Comparison of ENCODE assay signal across 16 cellular contexts in the genomic region with DNA sequence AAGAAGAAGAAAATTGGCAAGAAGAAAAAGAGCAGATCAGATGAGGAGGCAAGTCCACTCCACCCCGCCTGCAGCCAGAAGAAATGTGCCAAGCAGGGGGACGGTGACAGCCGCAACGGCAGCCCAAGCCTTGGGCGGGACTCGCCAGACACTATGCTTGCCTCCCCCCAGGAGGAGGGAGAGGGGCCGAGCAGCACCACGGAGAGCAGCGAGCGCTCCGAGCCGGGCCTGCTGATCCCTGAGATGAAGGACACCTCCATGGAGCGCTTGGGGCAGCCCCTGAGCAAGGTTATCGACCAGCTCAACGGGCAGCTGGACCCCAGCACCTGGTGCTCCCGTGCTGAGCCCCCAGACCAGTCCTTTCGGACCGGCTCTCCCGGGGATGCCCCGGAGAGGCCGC. TPM values are rescaled to one million over a fixed set of nuclear protein-coding genes. Genes with fewer than 3 reads are reported as not detected.
"Had no signal": no experiment of that assay in that cellular context is flagged by ENCODE, and none has a peak within 500 bp of the region (broad histone marks: within the 10 kb centered on the region; RNA-seq: fewer than 3 reads in every experiment).

No MANE protein-coding gene starts in this region.

- DNase-seq: activated CD4-positive, alpha-beta T cell treated with anti-CD3 and anti-CD28 coated beads for 1 hour; activated CD4-positive, alpha-beta T cell treated with anti-CD3 and anti-CD28 coated beads, Interleukin-2, amount 50 U/mL, for 48 hours; activated naive CD4-positive, alpha-beta T cell treated with anti-CD3 and anti-CD28 coated beads for 36 hours; central memory CD4-positive, alpha-beta T cell; colonic mucosa; esophagus squamous epithelium; immature natural killer cell; small intestine; stimulated activated CD4-positive, alpha-beta T cell treated with anti-CD3 and anti-CD28 coated beads, Interleukin-4, amount 100 ng/mL, for 24 hours; stimulated activated naive CD4-positive, alpha-beta T cell treated with Interleukin-2 at 50 U/mL for 16 hours; T-cell; T1000; transverse colon had no signal

- H3K27me3 ChIP-seq: colonic mucosa, esophagus squamous epithelium, transverse colon had no signal

- ATAC-seq: T-cell had no signal

- H3K9me3 ChIP-seq: colonic mucosa, esophagus squamous epithelium, transverse colon had no signal

- H3K9me3 Mint-ChIP-seq: activated naive CD4-positive, alpha-beta T cell treated with anti-CD3 and anti-CD28 coated beads for 36 hours; activated T-helper 2 cell treated with anti-CD3 and anti-CD28 coated beads, Interferon-gamma antibody, Interleukin-2, Interleukin-4, amounts not matched to agents 10 μg/mL and 5 μg/mL and 100 μg/mL, durations not matched to agents 14 hours and 24 hours and 36 hours; immature natural killer cell; T-cell had no signal

- H3K27ac ChIP-seq: colonic mucosa, esophagus squamous epithelium, transverse colon had no signal

- H3K27ac Mint-ChIP-seq: activated naive CD4-positive, alpha-beta T cell treated with anti-CD3 and anti-CD28 coated beads for 36 hours; activated T-helper 2 cell treated with anti-CD3 and anti-CD28 coated beads, Interferon-gamma antibody, Interleukin-2, Interleukin-4, amounts not matched to agents 10 μg/mL and 5 μg/mL and 100 μg/mL, durations not matched to agents 14 hours and 24 hours and 36 hours; immature natural killer cell; T-cell had no signal

- H3K4me3 ChIP-seq: colonic mucosa, esophagus squamous epithelium, transverse colon had no signal

- H3K27me3 Mint-ChIP-seq: T-cell had no signal

- H3K4me1 ChIP-seq: colonic mucosa, esophagus squamous epithelium, transverse colon had no signal

- H3K4me3 Mint-ChIP-seq: activated naive CD4-positive, alpha-beta T cell treated with anti-CD3 and anti-CD28 coated beads for 36 hours; immature natural killer cell; T-cell had no signal

- H3K4me1 Mint-ChIP-seq: immature natural killer cell, T-cell had no signal

RNA-seq across cellular contexts. Expression of gene SLC25A34, which starts 9.0 kb away (rescaled TPM):
- polyA plus RNA-seq: immature natural killer cell had no signal

RNA-seq across cellular contexts. Expression of gene TMEM82, which starts 15.3 kb away (rescaled TPM):
- total RNA-seq: activated naive CD4-positive, alpha-beta T cell treated with anti-CD3 and anti-CD28 coated beads for 36 hours; activated T-helper 2 cell treated with anti-CD3 and anti-CD28 coated beads, Interferon-gamma antibody, Interleukin-2, Interleukin-4, amounts not matched to agents 10 μg/mL and 5 μg/mL and 100 μg/mL, durations not matched to agents 14 hours and 24 hours and 36 hours; esophagus squamous epithelium; fibroblast of villous mesenchyme; lung microvascular endothelial cell; T-cell had no signal
- polyA plus RNA-seq: immature natural killer cell had no signal

RNA-seq across cellular contexts. Expression of gene FBLIM1, which starts 31.6 kb away (rescaled TPM):
- total RNA-seq: activated naive CD4-positive, alpha-beta T cell treated with anti-CD3 and anti-CD28 coated beads for 36 hours; activated T-helper 2 cell treated with anti-CD3 and anti-CD28 coated beads, Interferon-gamma antibody, Interleukin-2, Interleukin-4, amounts not matched to agents 10 μg/mL and 5 μg/mL and 100 μg/mL, durations not matched to agents 14 hours and 24 hours and 36 hours had no signal
- polyA plus RNA-seq: immature natural killer cell had no signal
